In the genomic region with DNA sequence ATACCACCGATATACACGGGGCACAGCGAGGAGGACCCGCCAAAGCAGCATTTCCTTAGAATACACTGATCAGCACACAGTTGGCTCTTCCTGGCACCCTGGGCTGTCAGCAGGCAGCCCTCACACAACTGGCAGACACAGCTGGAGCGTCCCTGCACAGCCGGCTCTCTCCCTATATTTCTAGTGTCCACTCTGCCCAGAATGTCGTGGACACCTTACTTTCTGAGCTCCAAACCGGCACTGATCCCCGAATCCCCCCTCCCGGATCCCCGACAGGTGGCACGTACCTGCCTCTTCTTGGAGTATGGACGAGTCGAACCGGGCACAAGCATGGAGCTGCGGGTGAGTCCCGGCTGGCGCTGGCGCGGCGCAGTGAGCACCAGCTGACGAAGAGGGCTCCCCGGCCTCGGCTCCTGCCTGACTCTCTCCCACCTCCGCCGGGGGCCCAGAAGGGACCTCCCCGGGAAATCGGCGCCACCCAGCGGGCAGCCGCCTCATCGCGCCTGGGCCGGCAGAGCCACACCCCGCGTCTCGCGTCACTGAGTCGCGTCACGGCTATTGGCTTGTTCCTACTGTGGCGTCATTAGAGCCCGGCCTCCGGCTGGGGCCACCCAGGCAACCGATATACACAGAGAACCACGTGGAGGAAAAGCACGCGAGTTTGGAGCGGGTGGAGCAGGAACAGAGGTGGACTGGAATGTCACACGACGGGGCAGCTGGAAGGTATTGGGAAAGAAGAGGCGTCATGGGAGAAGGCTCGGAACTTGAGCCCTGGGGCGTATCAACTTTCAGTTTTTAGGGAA, we compare ENCODE assay signal across 8 cellular contexts. TPM values are rescaled to one million over a fixed set of nuclear protein-coding genes. Genes with fewer than 3 reads are reported as not detected.
A peak's percentile ranks its signal among the peaks of the same experiment; 100 is the strongest.
DNase-seq lines count a peak whose midpoint lies in the region; ATAC-seq and TF ChIP-seq lines count a peak whose summit lies in the region.

A gene with protein sequence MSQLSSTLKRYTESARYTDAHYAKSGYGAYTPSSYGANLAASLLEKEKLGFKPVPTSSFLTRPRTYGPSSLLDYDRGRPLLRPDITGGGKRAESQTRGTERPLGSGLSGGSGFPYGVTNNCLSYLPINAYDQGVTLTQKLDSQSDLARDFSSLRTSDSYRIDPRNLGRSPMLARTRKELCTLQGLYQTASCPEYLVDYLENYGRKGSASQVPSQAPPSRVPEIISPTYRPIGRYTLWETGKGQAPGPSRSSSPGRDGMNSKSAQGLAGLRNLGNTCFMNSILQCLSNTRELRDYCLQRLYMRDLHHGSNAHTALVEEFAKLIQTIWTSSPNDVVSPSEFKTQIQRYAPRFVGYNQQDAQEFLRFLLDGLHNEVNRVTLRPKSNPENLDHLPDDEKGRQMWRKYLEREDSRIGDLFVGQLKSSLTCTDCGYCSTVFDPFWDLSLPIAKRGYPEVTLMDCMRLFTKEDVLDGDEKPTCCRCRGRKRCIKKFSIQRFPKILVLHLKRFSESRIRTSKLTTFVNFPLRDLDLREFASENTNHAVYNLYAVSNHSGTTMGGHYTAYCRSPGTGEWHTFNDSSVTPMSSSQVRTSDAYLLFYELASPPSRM (minus strand): TSS at position 505 of the 803 bp plus-strand sequence. CDS start 8,210 bp downstream, outside the sequence.

- H3K27ac Mint-ChIP-seq in activated naive CD8-positive, alpha-beta T cell = peak within 1 kb of the TSS; percentile 80

- no peak within 1 kb of the TSS for H3K4me3 Mint-ChIP-seq in activated naive CD8-positive, alpha-beta T cell

- POLR2A ChIA-PET in GM10248 (lab: Yijun Ruan, JAX) = no interaction called here

- peaks cover 10% of the 10 kb centered on the region for H3K4me1 Mint-ChIP-seq in activated naive CD8-positive, alpha-beta T cell (ENCODE audit: low read depth)

- no peaks in the 10 kb centered on the region for H3K27me3 Mint-ChIP-seq in activated naive CD8-positive, alpha-beta T cell

- peak; percentile 89 for TF ChIP-seq CTCF in GM10248 (IDR thresholded peaks at IDR 0.05; ENCODE audit: control extremely low read depth, extremely low read depth, low read depth, missing control alignments)

- peak; percentile 95 for DNase-seq in GM10248 (ENCODE audit: extremely low spot score)
- peak; percentile 98 for DNase-seq in NCI-H1105 (lab: John Stamatoyannopoulos, UW)
- peak; percentile 94 for DNase-seq in glomerular visceral epithelial cell (ENCODE audit: extremely low spot score)
- DNase-seq in occipital lobe (lab: John Stamatoyannopoulos, UW) = peak; percentile 98

- no peaks in the 10 kb centered on the region for H3K36me3 Mint-ChIP-seq in activated naive CD8-positive, alpha-beta T cell

- H3K9me3 Mint-ChIP-seq in activated naive CD8-positive, alpha-beta T cell (ENCODE audit: low read depth) = no peaks in the 10 kb centered on the region

- ATAC-seq in HG02642 (IDR thresholded peaks at IDR 0.05; ENCODE audit: poor library complexity, unreplicated experiment) (peak; percentile 98), SK-N-SH treated with all-trans-retinoic acid at 6 μM for 48 hours (peak; percentile 90)

- peak within 1 kb of the TSS; percentile 47 for H3K27ac ChIP-seq in temporal lobe (ENCODE audit: low read depth, low read length)

- CTCF ChIA-PET in GM10248 (lab: Yijun Ruan, JAX) = interaction anchor here (0.8 to 5.9 kb wide), 22 partner anchors 8 to 152 kb away, joined by 3 to 64 read pairs (median 5); no protein-coding TSS in a partner anchor

TF ChIP-seq in SK-N-SH treated with all-trans-retinoic acid at 6 μM for 48 hours, 23 proteins besides CTCF, POLR2A, EP300 and RAD21:
- TF ChIP-seq, protein P1, sequence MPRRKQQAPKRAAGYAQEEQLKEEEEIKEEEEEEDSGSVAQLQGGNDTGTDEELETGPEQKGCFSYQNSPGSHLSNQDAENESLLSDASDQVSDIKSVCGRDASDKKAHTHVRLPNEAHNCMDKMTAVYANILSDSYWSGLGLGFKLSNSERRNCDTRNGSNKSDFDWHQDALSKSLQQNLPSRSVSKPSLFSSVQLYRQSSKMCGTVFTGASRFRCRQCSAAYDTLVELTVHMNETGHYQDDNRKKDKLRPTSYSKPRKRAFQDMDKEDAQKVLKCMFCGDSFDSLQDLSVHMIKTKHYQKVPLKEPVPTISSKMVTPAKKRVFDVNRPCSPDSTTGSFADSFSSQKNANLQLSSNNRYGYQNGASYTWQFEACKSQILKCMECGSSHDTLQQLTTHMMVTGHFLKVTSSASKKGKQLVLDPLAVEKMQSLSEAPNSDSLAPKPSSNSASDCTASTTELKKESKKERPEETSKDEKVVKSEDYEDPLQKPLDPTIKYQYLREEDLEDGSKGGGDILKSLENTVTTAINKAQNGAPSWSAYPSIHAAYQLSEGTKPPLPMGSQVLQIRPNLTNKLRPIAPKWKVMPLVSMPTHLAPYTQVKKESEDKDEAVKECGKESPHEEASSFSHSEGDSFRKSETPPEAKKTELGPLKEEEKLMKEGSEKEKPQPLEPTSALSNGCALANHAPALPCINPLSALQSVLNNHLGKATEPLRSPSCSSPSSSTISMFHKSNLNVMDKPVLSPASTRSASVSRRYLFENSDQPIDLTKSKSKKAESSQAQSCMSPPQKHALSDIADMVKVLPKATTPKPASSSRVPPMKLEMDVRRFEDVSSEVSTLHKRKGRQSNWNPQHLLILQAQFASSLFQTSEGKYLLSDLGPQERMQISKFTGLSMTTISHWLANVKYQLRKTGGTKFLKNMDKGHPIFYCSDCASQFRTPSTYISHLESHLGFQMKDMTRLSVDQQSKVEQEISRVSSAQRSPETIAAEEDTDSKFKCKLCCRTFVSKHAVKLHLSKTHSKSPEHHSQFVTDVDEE (CRISPR knock-in tag; IDR thresholded peaks at IDR 0.05) = no peak
- TF ChIP-seq, protein P2, sequence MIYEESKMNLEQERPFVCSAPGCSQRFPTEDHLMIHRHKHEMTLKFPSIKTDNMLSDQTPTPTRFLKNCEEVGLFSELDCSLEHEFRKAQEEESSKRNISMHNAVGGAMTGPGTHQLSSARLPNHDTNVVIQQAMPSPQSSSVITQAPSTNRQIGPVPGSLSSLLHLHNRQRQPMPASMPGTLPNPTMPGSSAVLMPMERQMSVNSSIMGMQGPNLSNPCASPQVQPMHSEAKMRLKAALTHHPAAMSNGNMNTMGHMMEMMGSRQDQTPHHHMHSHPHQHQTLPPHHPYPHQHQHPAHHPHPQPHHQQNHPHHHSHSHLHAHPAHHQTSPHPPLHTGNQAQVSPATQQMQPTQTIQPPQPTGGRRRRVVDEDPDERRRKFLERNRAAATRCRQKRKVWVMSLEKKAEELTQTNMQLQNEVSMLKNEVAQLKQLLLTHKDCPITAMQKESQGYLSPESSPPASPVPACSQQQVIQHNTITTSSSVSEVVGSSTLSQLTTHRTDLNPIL (CRISPR knock-in tag; IDR thresholded peaks at IDR 0.05; ENCODE audit: low read depth) = no peak
- TF ChIP-seq OSR1 (CRISPR knock-in tag; IDR thresholded peaks at IDR 0.05) = no peak
- TF ChIP-seq ARNTL (CRISPR knock-in tag; IDR thresholded peaks at IDR 0.05; ENCODE audit: borderline replicate concordance, low read depth) = no peak
- TF ChIP-seq, protein P3, sequence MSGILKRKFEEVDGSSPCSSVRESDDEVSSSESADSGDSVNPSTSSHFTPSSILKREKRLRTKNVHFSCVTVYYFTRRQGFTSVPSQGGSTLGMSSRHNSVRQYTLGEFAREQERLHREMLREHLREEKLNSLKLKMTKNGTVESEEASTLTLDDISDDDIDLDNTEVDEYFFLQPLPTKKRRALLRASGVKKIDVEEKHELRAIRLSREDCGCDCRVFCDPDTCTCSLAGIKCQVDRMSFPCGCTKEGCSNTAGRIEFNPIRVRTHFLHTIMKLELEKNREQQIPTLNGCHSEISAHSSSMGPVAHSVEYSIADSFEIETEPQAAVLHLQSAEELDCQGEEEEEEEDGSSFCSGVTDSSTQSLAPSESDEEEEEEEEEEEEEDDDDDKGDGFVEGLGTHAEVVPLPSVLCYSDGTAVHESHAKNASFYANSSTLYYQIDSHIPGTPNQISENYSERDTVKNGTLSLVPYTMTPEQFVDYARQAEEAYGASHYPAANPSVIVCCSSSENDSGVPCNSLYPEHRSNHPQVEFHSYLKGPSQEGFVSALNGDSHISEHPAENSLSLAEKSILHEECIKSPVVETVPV (CRISPR knock-in tag; IDR thresholded peaks at IDR 0.05) = no peak
- TF ChIP-seq ZNF8 (CRISPR knock-in tag; IDR thresholded peaks at IDR 0.05) = no peak
- TF ChIP-seq ZFP3 (CRISPR knock-in tag; IDR thresholded peaks at IDR 0.05) = no peak
- no peak for TF ChIP-seq ZNF565 (CRISPR knock-in tag; conservative IDR thresholded peaks at IDR 0.05; ENCODE audit: low read depth)
- TF ChIP-seq RARB (CRISPR knock-in tag; IDR thresholded peaks at IDR 0.05) = no peak
- TF ChIP-seq, protein P4, sequence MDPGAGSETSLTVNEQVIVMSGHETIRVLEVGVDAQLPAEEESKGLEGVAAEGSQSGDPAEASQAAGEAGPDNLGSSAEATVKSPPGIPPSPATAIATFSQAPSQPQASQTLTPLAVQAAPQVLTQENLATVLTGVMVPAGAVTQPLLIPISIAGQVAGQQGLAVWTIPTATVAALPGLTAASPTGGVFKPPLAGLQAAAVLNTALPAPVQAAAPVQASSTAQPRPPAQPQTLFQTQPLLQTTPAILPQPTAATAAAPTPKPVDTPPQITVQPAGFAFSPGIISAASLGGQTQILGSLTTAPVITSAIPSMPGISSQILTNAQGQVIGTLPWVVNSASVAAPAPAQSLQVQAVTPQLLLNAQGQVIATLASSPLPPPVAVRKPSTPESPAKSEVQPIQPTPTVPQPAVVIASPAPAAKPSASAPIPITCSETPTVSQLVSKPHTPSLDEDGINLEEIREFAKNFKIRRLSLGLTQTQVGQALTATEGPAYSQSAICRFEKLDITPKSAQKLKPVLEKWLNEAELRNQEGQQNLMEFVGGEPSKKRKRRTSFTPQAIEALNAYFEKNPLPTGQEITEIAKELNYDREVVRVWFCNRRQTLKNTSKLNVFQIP (CRISPR knock-in tag; IDR thresholded peaks at IDR 0.05; ENCODE audit: borderline replicate concordance, low read depth) = no peak
- no peak for TF ChIP-seq PPARA (CRISPR knock-in tag; IDR thresholded peaks at IDR 0.05; ENCODE audit: borderline replicate concordance)

RNA-seq across cellular contexts. Expression of the gene that starts here (rescaled TPM):
- total RNA-seq in occipital lobe (1.6 TPM), temporal lobe (0.74 TPM)

Comparison
In these comparisons a context has a peak if more than half of its experiments do, and no peak if none do; other contexts are left out.
1. Peak in every context shown above with its lines: DNase-seq, ATAC-seq and H3K27ac ChIP-seq.